Comparison of ENCODE assay signal across 8 cellular contexts in the genomic region with DNA sequence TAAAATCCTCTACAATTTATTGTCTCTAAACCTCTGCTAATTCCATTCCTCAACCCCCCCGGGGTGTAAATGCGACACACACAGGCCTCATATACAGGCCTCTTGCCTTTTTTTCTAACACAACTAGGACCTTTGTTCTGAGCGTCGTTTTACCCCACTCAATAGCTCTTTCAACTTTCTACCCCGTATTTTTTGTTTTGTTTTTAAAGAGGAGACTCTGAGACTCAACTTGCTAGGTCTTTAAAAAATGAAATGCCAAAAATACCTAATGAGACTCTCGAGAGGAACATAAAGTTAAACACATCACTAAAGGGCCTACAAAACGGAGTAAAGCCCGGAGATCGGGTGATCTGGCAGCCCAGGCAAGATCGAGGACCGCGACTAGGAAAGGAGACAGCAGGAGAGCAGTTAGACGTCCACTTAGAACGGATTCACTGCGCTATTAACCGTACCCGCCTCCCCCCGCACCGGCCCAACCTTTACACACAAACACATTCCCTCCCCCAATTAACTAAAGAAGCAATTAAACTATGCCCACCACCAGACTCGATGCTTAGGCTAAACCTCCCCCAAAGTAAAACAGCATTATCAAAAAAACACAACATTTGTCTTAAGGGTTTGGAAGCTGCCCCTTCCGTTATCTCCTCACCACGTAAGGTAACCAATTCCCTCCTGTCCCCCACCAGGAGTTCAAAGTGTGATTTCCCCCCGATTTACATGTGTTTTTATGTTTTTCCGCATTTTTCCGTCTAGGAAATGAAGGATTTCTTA. TPM values are rescaled to one million over a fixed set of nuclear protein-coding genes. Genes with fewer than 3 reads are reported as not detected.
DNase-seq lines count a peak whose midpoint lies in the region; ATAC-seq and TF ChIP-seq lines count a peak whose summit lies in the region.

No MANE protein-coding gene starts in this region.

- H3K4me1 ChIP-seq in parathyroid adenoma = peaks cover 3% of the 10 kb centered on the region

- H3K27ac ChIP-seq in parathyroid adenoma = peak overlapping the region; percentile 98

- no peak overlapping the region for H2AFZ ChIP-seq in parathyroid adenoma

- H3K4me1 Mint-ChIP-seq in IgD-negative memory B cell = peaks cover 30 to 42% (median 33%) of the 10 kb centered on the region in 3 donors
- H3K4me1 Mint-ChIP-seq in activated T-cell treated with anti-CD3 and anti-CD28 coated beads, Interleukin-2, amount 50 U/mL, for 24 hours (ENCODE audit: low read depth) = peaks cover 54% of the 10 kb centered on the region

- peak overlapping the region; percentile 96 to 100 (median 98) for H3K4me3 Mint-ChIP-seq in IgD-negative memory B cell
- H3K4me3 Mint-ChIP-seq in activated T-cell treated with anti-CD3 and anti-CD28 coated beads, Interleukin-2, amount 50 U/mL, for 24 hours = peak overlapping the region; percentile 99

- peaks cover 16% of the 10 kb centered on the region for H3K79me2 ChIP-seq in parathyroid adenoma

- peaks cover 8% of the 10 kb centered on the region for H3K36me3 Mint-ChIP-seq in IgD-negative memory B cell
- H3K36me3 Mint-ChIP-seq in activated T-cell treated with anti-CD3 and anti-CD28 coated beads, Interleukin-2, amount 50 U/mL, for 24 hours (ENCODE audit: low read depth) = peaks cover 60% of the 10 kb centered on the region

- no peak overlapping the region for H3K9ac ChIP-seq in parathyroid adenoma

- peaks cover 0 to 1% (median 0%) of the 10 kb centered on the region in 3 donors for H3K9me3 Mint-ChIP-seq in IgD-negative memory B cell
- no peaks in the 10 kb centered on the region for H3K9me3 Mint-ChIP-seq in activated T-cell treated with anti-CD3 and anti-CD28 coated beads, Interleukin-2, amount 50 U/mL, for 24 hours

- peak overlapping the region; percentile 95 to 99 (median 96) for H3K27ac Mint-ChIP-seq in IgD-negative memory B cell
- peak overlapping the region; percentile 99 for H3K27ac Mint-ChIP-seq in activated T-cell treated with anti-CD3 and anti-CD28 coated beads, Interleukin-2, amount 50 U/mL, for 24 hours

- peak overlapping the region; percentile 86 for H3K4me3 ChIP-seq in fibroblast of mammary gland (ENCODE audit: control insufficient read depth, low read depth, low read length)
- peak overlapping the region; percentile 92 for H3K4me3 ChIP-seq in parathyroid adenoma (ENCODE audit: low read depth, low read length)

- H3K9me3 ChIP-seq in parathyroid adenoma (ENCODE audit: control insufficient read depth, low read length) = no peaks in the 10 kb centered on the region

- TF ChIP-seq CTCF in fibroblast of mammary gland (conservative IDR thresholded peaks at IDR 0.05; ENCODE audit: control insufficient read depth, insufficient read depth, low read depth, low read length) (no peak), parathyroid adenoma (IDR thresholded peaks at IDR 0.05) (no peak)

- ATAC-seq in HG02938 (IDR thresholded peaks at IDR 0.05; ENCODE audit: unreplicated experiment) = no peak

- H3K27me3 Mint-ChIP-seq in IgD-negative memory B cell = peaks cover 1% of the 10 kb centered on the region
- no peaks in the 10 kb centered on the region for H3K27me3 Mint-ChIP-seq in activated T-cell treated with anti-CD3 and anti-CD28 coated beads, Interleukin-2, amount 50 U/mL, for 24 hours

- H3K4me2 ChIP-seq in parathyroid adenoma (ENCODE audit: low read length) = peak overlapping the region; percentile 80

- DNase-seq in AG20443 (ENCODE audit: low spot score) (peak; percentile 25), fibroblast of mammary gland (ENCODE audit: low read depth) (peak; percentile 13), NCI-H2081 treated with DMSO at 0.1 percent for 48 hours (lab: John Stamatoyannopoulos, UW) (no peak), DMS 273 (lab: John Stamatoyannopoulos, UW; ENCODE audit: unreplicated experiment) (no peak)
- peak; percentile 37 for DNase-seq in activated T-cell treated with anti-CD3 and anti-CD28 coated beads, Interleukin-2, amount 50 U/mL, for 24 hours

- no peaks in the 10 kb centered on the region for H3K36me3 ChIP-seq in parathyroid adenoma (ENCODE audit: control insufficient read depth, insufficient read depth, low read length)

- no peaks in the 10 kb centered on the region for H3K27me3 ChIP-seq in parathyroid adenoma (ENCODE audit: control insufficient read depth, insufficient read depth, low read length)

RNA-seq across cellular contexts. Expression of gene TRIP12, which starts 1.6 kb away (rescaled TPM):
- 51.5 TPM for polyA plus RNA-seq in IgD-negative memory B cell

RNA-seq across cellular contexts. Expression of gene FBXO36, which starts 2.1 kb away (rescaled TPM):
- 0.63 TPM for polyA plus RNA-seq in IgD-negative memory B cell

Comparison
In these comparisons a context has a peak if more than half of its experiments do, and no peak if none do; other contexts are left out.
1. DNase-seq: peak in AG20443 (single experiment), activated T-cell treated with anti-CD3 and anti-CD28 coated beads, Interleukin-2, amount 50 U/mL, for 24 hours (single experiment) and fibroblast of mammary gland (single experiment); none in NCI-H2081 treated with DMSO at 0.1 percent for 48 hours (single experiment) and DMS 273 (single experiment).